ENCODE assay signal across 8 cellular contexts in genomic region chr4:88539322-88540068, GRCh38. TPM values are rescaled to one million over a fixed set of nuclear protein-coding genes. Genes with fewer than 3 reads are reported as not detected.
DNase-seq lines count a peak whose midpoint lies in the region; FAIRE-seq and TF ChIP-seq lines count a peak whose summit lies in the region.
"Not testable (repeated sequence)": the region's sequence is repeated elsewhere in the genome, so short reads cannot be mapped to it uniquely, and the experiment has no call there.

No MANE protein-coding gene starts in this region.

- not testable (repeated sequence) for H2BK5ac ChIP-seq in H1 (ENCODE audit: low read depth, low read length)

- H3K4me3 Mint-ChIP-seq in T-helper 2 cell treated with Interferon-gamma antibody and Interleukin-4, amounts not matched to agents 5 μg/mL and 100 μg/mL, for 36 hours: not testable (repeated sequence)

- TF ChIP-seq CTCF in H1 (IDR thresholded peaks at IDR 0.05; ENCODE audit: control extremely low read depth in 1 of 3, insufficient read depth in 1 of 3, low read depth in 1 of 3, low read length in 3 of 3) (peak; percentile 47 to 57 (median 51)), liver (IDR thresholded peaks at IDR 0.05; ENCODE audit: low read depth, low read length, missing input control) (peak; percentile 49), transverse colon (IDR thresholded peaks at IDR 0.05) (peak; percentile 65 to 75 (median 70))

- peaks cover 26% of the 10 kb centered on the region for H3K27me3 Mint-ChIP-seq in T-helper 2 cell treated with Interferon-gamma antibody and Interleukin-4, amounts not matched to agents 5 μg/mL and 100 μg/mL, for 36 hours (ENCODE audit: low read depth)

- H2AFZ ChIP-seq in H1 (ENCODE audit: low read length): peak overlapping the region; percentile 89

- H3K9me3 ChIP-seq in H1 (ENCODE audit: insufficient read depth in 2 of 2, low read depth in 1 of 2, low read length in 1 of 2); liver (ENCODE audit: control insufficient read depth in 4 of 4, low read length in 3 of 4); transverse colon: not testable (repeated sequence)

- not testable (repeated sequence) for H3K4me3 ChIP-seq in H1 (ENCODE audit: extremely low read depth in 1 of 4, insufficient read depth in 2 of 4, low read depth in 3 of 4, low read length in 4 of 4); liver (ENCODE audit: low read depth in 1 of 3, low read length in 3 of 3); transverse colon

- not testable (repeated sequence) for H3K4me1 Mint-ChIP-seq in T-helper 2 cell treated with Interferon-gamma antibody and Interleukin-4, amounts not matched to agents 5 μg/mL and 100 μg/mL, for 36 hours (ENCODE audit: low read depth)

- not testable (repeated sequence) for H2AK5ac ChIP-seq in H1 (ENCODE audit: low read depth, low read length)

- H3K27ac ChIP-seq in H1 (ENCODE audit: low read depth, low read length); liver (ENCODE audit: low read depth in 1 of 2, low read length in 2 of 2); transverse colon: not testable (repeated sequence)

- TF ChIP-seq POLR2A in H1 (IDR thresholded peaks at IDR 0.05; ENCODE audit: control extremely low read depth in 1 of 2, low read depth in 2 of 2, low read length in 2 of 2); transverse colon (IDR thresholded peaks at IDR 0.05): not testable (repeated sequence)

- H2BK20ac ChIP-seq in H1 (ENCODE audit: low read length): not testable (repeated sequence)

- 68% methylated on average over 7 of the region's 9 CpGs; no CpG with 5 or more reads in 1 of the 2 experiments for WGBS in H1 (ENCODE audit: extremely low coverage in 1 of 2, insufficient coverage in 1 of 2, insufficient read length in 1 of 2, insufficient replicate concordance in 2 of 2, low coverage in 1 of 2, low lambda C conversion rate in 2 of 2, missing lambda C conversion rate in 1 of 2), 2 experiments
- 26% methylated on average over 9 of the region's 9 CpGs for WGBS in liver
- whole genome bisulfite sequencing in transverse colon (ENCODE audit: low coverage in 1 of 2), 2 donors: 25 to 28% methylated on average over 4 to 9 of the region's 9 CpGs

- peak; percentile 80 for DNase-seq in ELF-1 (ENCODE audit: low read depth, low spot score)
- peak; percentile 63 for DNase-seq in NAMALWA (ENCODE audit: low spot score)
- DNase-seq in T-helper 2 cell treated with Interferon-gamma antibody and Interleukin-4, amounts not matched to agents 5 μg/mL and 100 μg/mL, for 36 hours (ENCODE audit: low spot score): peak; percentile 48
- peak; percentile 42 to 59 for DNase-seq in activated T-helper 1 cell treated with anti-CD3 and anti-CD28 coated beads, Interleukin-2, amount 50 U/mL, for 16 hours (ENCODE audit: low read depth in 1 of 2, low spot score in 1 of 2)
- peak in 1 of 2 experiments; percentile 86 for DNase-seq in H1 (ENCODE audit: low read depth in 1 of 2, low spot score in 2 of 2)
- peak; percentile 71 for DNase-seq in stimulated activated CD4-positive, alpha-beta T cell treated with anti-CD3 and anti-CD28 coated beads, Interleukin-12 subunit alpha, Interleukin-12 subunit beta, amount 100 ng/mL, for 4 hours
- peak; percentile 83 for DNase-seq in transverse colon

- H4K20me1 ChIP-seq in H1 (replicated peaks in 1 of 2; ENCODE audit: control insufficient read depth in 1 of 2, insufficient read depth in 2 of 2, low read length in 2 of 2): not testable (repeated sequence)

- in situ Hi-C loops in transverse colon (cut with MboI; ENCODE audit: low pct_ligation_motif_present in 1 of 4, low pct_unique_long_range_greater_than_20kb in 1 of 4, low sequenced_read_pairs in 3 of 4): loop anchor here (5.0 to 25.0 kb wide), 7 partner anchors 115 to 498 kb away; no protein-coding TSS in a partner anchor

- not testable (repeated sequence) for H3K56ac ChIP-seq in H1 (replicated peaks; ENCODE audit: insufficient read length, low read depth, low read length)

- H3K27me3 ChIP-seq in H1 (replicated peaks in 1 of 4; ENCODE audit: control insufficient read depth in 3 of 4, extremely low read depth in 1 of 4, insufficient read depth in 3 of 4, low read length in 3 of 4); liver (ENCODE audit: control insufficient read depth in 4 of 4, insufficient read depth in 4 of 4, low read length in 3 of 4); transverse colon: not testable (repeated sequence)

- intact Hi-C loops in transverse colon (cut with DNase I; ENCODE audit: low total_unique reads): loop anchor here (5.0 kb wide), 1 partner anchor 123 kb away; no protein-coding TSS in a partner anchor

- H4K8ac ChIP-seq in H1 (ENCODE audit: extremely low read depth, insufficient read depth, low read length): not testable (repeated sequence)

- H3K79me1 ChIP-seq in H1 (ENCODE audit: low read depth, low read length): not testable (repeated sequence)

- H4K91ac ChIP-seq in H1 (replicated peaks; ENCODE audit: insufficient read length, low read length): not testable (repeated sequence)

- not testable (repeated sequence) for H3K23ac ChIP-seq in H1 (ENCODE audit: insufficient read length)

- not testable (repeated sequence) for H3K27ac Mint-ChIP-seq in T-helper 2 cell treated with Interferon-gamma antibody and Interleukin-4, amounts not matched to agents 5 μg/mL and 100 μg/mL, for 36 hours

- H3K79me2 ChIP-seq in H1 (ENCODE audit: control insufficient read depth in 1 of 2, insufficient read depth in 2 of 2, low read length in 2 of 2): not testable (repeated sequence)

- peak; percentile 53 to 68 for TF ChIP-seq RAD21 in H1 (IDR thresholded peaks at IDR 0.05 in 1 of 2, conservative IDR thresholded peaks at IDR 0.05 in 1 of 2; ENCODE audit: low read depth in 2 of 2, low read length in 2 of 2)
- TF ChIP-seq RAD21 in liver (IDR thresholded peaks at IDR 0.05): peak; percentile 76 to 83

- not testable (repeated sequence) for H3K4me1 ChIP-seq in H1 (replicated peaks in 1 of 4; ENCODE audit: control insufficient read depth in 3 of 4, insufficient read depth in 4 of 4, low read length in 3 of 4); liver (ENCODE audit: control insufficient read depth in 4 of 4, insufficient read depth in 4 of 4, low read length in 3 of 4); transverse colon

- FAIRE-seq in H1 (lab: Jason Lieb, UNC): not testable (repeated sequence)

- H2BK12ac ChIP-seq in H1 (ENCODE audit: low read depth, low read length): not testable (repeated sequence)

- H3K23me2 ChIP-seq in H1 (ENCODE audit: low read depth, low read length): not testable (repeated sequence)

- not testable (repeated sequence) for H3K9ac ChIP-seq in H1 (replicated peaks in 1 of 4; ENCODE audit: extremely low read depth in 1 of 4, low read depth in 3 of 4, low read length in 3 of 4); liver (ENCODE audit: low read depth in 1 of 2, low read length in 2 of 2)

- H3K9me3 Mint-ChIP-seq in T-helper 2 cell treated with Interferon-gamma antibody and Interleukin-4, amounts not matched to agents 5 μg/mL and 100 μg/mL, for 36 hours: not testable (repeated sequence)

- not testable (repeated sequence) for H2BK120ac ChIP-seq in H1 (replicated peaks; ENCODE audit: low read depth, low read length)

- H3K14ac ChIP-seq in H1 (ENCODE audit: insufficient read length): not testable (repeated sequence)

- POLR2A ChIA-PET in H1 (lab: Charles Lee; ENCODE audit: partially characterized antibody): not testable (repeated sequence)

- not testable (repeated sequence) for H3K4ac ChIP-seq in H1 (replicated peaks; ENCODE audit: insufficient read length, low read depth, low read length)

- H2BK15ac ChIP-seq in H1 (ENCODE audit: low read length): not testable (repeated sequence)

- TF ChIP-seq EP300 in H1 (IDR thresholded peaks at IDR 0.05; ENCODE audit: borderline replicate concordance in 1 of 2, low read depth in 2 of 2, low read length in 2 of 2); transverse colon (IDR thresholded peaks at IDR 0.05; ENCODE audit: low read depth): not testable (repeated sequence)

- not testable (repeated sequence) for H3K4me2 ChIP-seq in H1 (ENCODE audit: insufficient read depth in 1 of 2, low read depth in 2 of 2, low read length in 2 of 2)

- CTCF ChIA-PET in H1 (lab: Charles Lee; ENCODE audit: partially characterized antibody): interaction anchor here (0.6 to 2.8 kb wide), 35 partner anchors 9 to 342 kb away, joined by 3 to 29 read pairs (median 4); partner anchors contain the start of gene PYURF

- not testable (repeated sequence) for H3K18ac ChIP-seq in H1 (ENCODE audit: extremely low read depth, low read length)

- not testable (repeated sequence) for H3K36me3 Mint-ChIP-seq in T-helper 2 cell treated with Interferon-gamma antibody and Interleukin-4, amounts not matched to agents 5 μg/mL and 100 μg/mL, for 36 hours (ENCODE audit: low read depth)

- not testable (repeated sequence) for H4K5ac ChIP-seq in H1 (ENCODE audit: insufficient read length, low read depth, low read length)

- not testable (repeated sequence) for H3K36me3 ChIP-seq in H1 (ENCODE audit: control insufficient read depth in 2 of 4, insufficient read depth in 4 of 4, low read length in 3 of 4); liver (ENCODE audit: control insufficient read depth in 4 of 4, insufficient read depth in 3 of 4, low read depth in 1 of 4, low read length in 3 of 4); transverse colon

RNA-seq across cellular contexts. Expression of gene PYURF, which starts 15.9 kb away (rescaled TPM):
- total RNA-seq in H1 (2021; fragmentation: NEBNext Ultra II Directional; extraction: Animal tissue kit (Norgen Biotek cat#: 25700)): 44.8 and 45.2 TPM in 2 replicates
- polyA plus RNA-seq in H1 (2011; rRNA removed): 22.2 and 31.6 TPM in 2 replicates
- 41.0 TPM for polyA plus RNA-seq in H1 (2011; cell fraction: cytosol; rRNA removed)
- polyA plus RNA-seq in H1 (2011; cell fraction: nucleus; rRNA removed): 22.0 TPM
- polyA plus RNA-seq in H1 (2012, experiment 1 of 2): 33.5 to 41.3 TPM (median 35.1 TPM) in 4 replicates
- 24.0 TPM for polyA plus RNA-seq in H1 (2012, experiment 2 of 2)
- 55.0 TPM for polyA plus RNA-seq in H1 (2013, experiment 1 of 2)
- 54.7 TPM for polyA plus RNA-seq in H1 (2013, experiment 2 of 2)
- 9.0 and 10.3 TPM in 2 replicates for polyA minus RNA-seq in H1 (2011; rRNA and poly(A)+ RNA removed)
- polyA minus RNA-seq in H1 (2011; cell fraction: cytosol; rRNA and poly(A)+ RNA removed): 9.0 TPM
- polyA minus RNA-seq in H1 (2011; cell fraction: nucleus; rRNA and poly(A)+ RNA removed): 12.7 TPM
- total RNA-seq in liver: 10 to 100 TPM; 28.8 to 60.4 TPM
- polyA plus RNA-seq in liver: 10 to 100 TPM; 56.9 to 86.0 TPM
- total RNA-seq in transverse colon: 10 to 100 TPM; 50.4 to 77.1 (median 63.8) TPM

RNA-seq across cellular contexts. Expression of gene HERC3, which starts 52.8 kb away (rescaled TPM):
- 4.3 and 5.7 TPM in 2 replicates for total RNA-seq in H1 (2021; fragmentation: NEBNext Ultra II Directional; extraction: Animal tissue kit (Norgen Biotek cat#: 25700))
- polyA plus RNA-seq in H1 (2011; rRNA removed): 1.1 and 1.4 TPM in 2 replicates
- 1.4 TPM for polyA plus RNA-seq in H1 (2011; cell fraction: cytosol; rRNA removed)
- polyA plus RNA-seq in H1 (2011; cell fraction: nucleus; rRNA removed): 2.0 TPM
- 1.2 to 2.4 TPM (median 1.7 TPM) in 4 replicates for polyA plus RNA-seq in H1 (2012, experiment 1 of 2)
- polyA plus RNA-seq in H1 (2012, experiment 2 of 2): 0.14 TPM
- polyA plus RNA-seq in H1 (2013, experiment 1 of 2): 2.1 TPM
- polyA plus RNA-seq in H1 (2013, experiment 2 of 2): 1.7 TPM
- 5.4 and 6.0 TPM in 2 replicates for polyA minus RNA-seq in H1 (2011; rRNA and poly(A)+ RNA removed)
- 1.3 TPM for polyA minus RNA-seq in H1 (2011; cell fraction: cytosol; rRNA and poly(A)+ RNA removed)
- polyA minus RNA-seq in H1 (2011; cell fraction: nucleus; rRNA and poly(A)+ RNA removed): 7.5 TPM
- 10 to 100 TPM; 14.3 to 22.1 TPM for total RNA-seq in liver
- polyA plus RNA-seq in liver: 1 to 10 TPM; 5.1 to 5.8 TPM
- 10 to 100 TPM; 38.9 to 64.1 (median 55.1) TPM for total RNA-seq in transverse colon
